9 cellular contexts compared by ENCODE assay signal in genomic region chr11:65468874-65469333, GRCh38. TPM values are rescaled to one million over a fixed set of nuclear protein-coding genes. Genes with fewer than 3 reads are reported as not detected.
A peak's percentile ranks its signal among the peaks of the same experiment; 100 is the strongest.
DNase-seq lines count a peak whose midpoint lies in the region; ATAC-seq, FAIRE-seq and TF ChIP-seq lines count a peak whose summit lies in the region.
"Had no signal": no experiment of that assay in that cellular context is flagged by ENCODE, and none has a peak within 500 bp of the region (broad histone marks: within the 10 kb centered on the region; RNA-seq: fewer than 3 reads in every experiment).

No MANE protein-coding gene starts in this region.

- no peak overlapping the region; the same call in 1 of the 2 replicates for H3K9ac ChIP-seq in PC-3 (ENCODE audit: low read length)

- BruUV-seq in PC-3 (replicated peaks; lab: Mats Ljungman, UMichigan): no TSS peak

- TF ChIP-seq CTCF in D721Med (IDR thresholded peaks at IDR 0.05; ENCODE audit: insufficient read depth, missing control alignments): peak; percentile 28
- peak; percentile 97 for TF ChIP-seq CTCF in PC-3 (conservative IDR thresholded peaks at IDR 0.05; ENCODE audit: low read depth, low read length)
- TF ChIP-seq CTCF in ascending aorta (IDR thresholded peaks at IDR 0.05): peak; percentile 10 to 50 (median 27)
- TF ChIP-seq CTCF in kidney epithelial cell (IDR thresholded peaks at IDR 0.05; ENCODE audit: insufficient read depth, low read length, poor library complexity, severe bottlenecking): peak; percentile 72
- peak; percentile 33 to 92 (median 80) for TF ChIP-seq CTCF in thyroid gland (IDR thresholded peaks at IDR 0.05)

- peaks cover 8% of the 10 kb centered on the region for H3F3A ChIP-seq in PC-3 (ENCODE audit: low read length, unreplicated experiment)

- 7 to 9% methylated on average over 3 of the region's 3 CpGs for WGBS in thyroid gland, 2 donors

- POLR2A ChIA-PET in PC-3 (lab: Charles Lee; ENCODE audit: unreplicated experiment): interaction anchor here (0.5 to 0.9 kb wide), 4 partner anchors 11 to 45 kb away, joined by 3 to 6 read pairs (median 3); no protein-coding TSS in a partner anchor

- H3K9me3 ChIP-seq in PC-3 (ENCODE audit: low read length) (no peaks in the 10 kb centered on the region), ascending aorta (no peaks in the 10 kb centered on the region), thyroid gland (no peaks in the 10 kb centered on the region)
- H3K9me3 ChIP-seq: SJCRH30 had no signal

- no peaks in the 10 kb centered on the region for H3K27me3 ChIP-seq in PC-3 (ENCODE audit: low read length)
- H3K27me3 ChIP-seq in ascending aorta: no peaks in the 10 kb centered on the region
- no peaks in the 10 kb centered on the region for H3K27me3 ChIP-seq in kidney epithelial cell (ENCODE audit: control insufficient read depth, insufficient read depth, low read length)
- no peaks in the 10 kb centered on the region for H3K27me3 ChIP-seq in thyroid gland
- H3K27me3 ChIP-seq: SJCRH30 had no signal

- no peak for DNase-seq in D721Med (ENCODE audit: insufficient read length, low spot score)
- DNase-seq in PC-3: peak; percentile 96
- DNase-seq in ascending aorta (ENCODE audit: low spot score in 2 of 2): peak in 1 of 2 donors; percentile 76
- no peak for DNase-seq in kidney epithelial cell (ENCODE audit: low read depth)
- DNase-seq in thyroid gland: peak; percentile 88 to 91
- DNase-seq in frontal cortex (ENCODE audit: low spot score in 2 of 2): no peak

- CTCF ChIA-PET in PC-3 (lab: Charles Lee): interaction anchor here (0.6 to 1.3 kb wide), 2 partner anchors 49 to 53 kb away, joined by 3 to 9 read pairs; no protein-coding TSS in a partner anchor

- no peak overlapping the region for H2AFZ ChIP-seq in PC-3 (ENCODE audit: low read length)

- ATAC-seq in HG02642 (IDR thresholded peaks at IDR 0.05; ENCODE audit: poor library complexity, unreplicated experiment) (peak; percentile 35), PC-3 (peak; percentile 39), GM19324 (IDR thresholded peaks at IDR 0.05; ENCODE audit: low FRiP score, unreplicated experiment) (no peak)

- H3K9me2 ChIP-seq in PC-3 (replicated peaks; ENCODE audit: low read length): no peaks in the 10 kb centered on the region

- no peak for TF ChIP-seq POLR2A in thyroid gland (IDR thresholded peaks at IDR 0.05)

- intact Hi-C loops in PC-3 (cut with micrococcal nuclease) (no loop called here), ascending aorta (cut with DNase I) (no loop called here), thyroid gland (cut with DNase I) (loop anchor here (5.0 to 10.0 kb wide), 2 partner anchors 43 to 104 kb away; no protein-coding TSS in a partner anchor)

- H3K36me3 ChIP-seq in PC-3 (ENCODE audit: low read depth, low read length) (no peaks in the 10 kb centered on the region), ascending aorta (no peaks in the 10 kb centered on the region), kidney epithelial cell (ENCODE audit: control insufficient read depth, insufficient read depth, low read length) (no peaks in the 10 kb centered on the region), thyroid gland (no peaks in the 10 kb centered on the region)
- H3K36me3 ChIP-seq: SJCRH30 had no signal

- no peak for FAIRE-seq in D721Med (lab: Jason Lieb, UNC)
- FAIRE-seq in frontal cortex (lab: Jason Lieb, UNC): no peak

- H3K4me3 ChIP-seq in PC-3 (ENCODE audit: low read length) (no peak overlapping the region), ascending aorta (no peak overlapping the region), kidney epithelial cell (ENCODE audit: low read depth, low read length) (no peak overlapping the region), thyroid gland (replicated peaks in 1 of 3) (no peak overlapping the region)
- H3K4me3 ChIP-seq: SJCRH30 had no signal

- no peaks in the 10 kb centered on the region for H4K20me1 ChIP-seq in PC-3 (ENCODE audit: low read length)

- H3K79me2 ChIP-seq in PC-3 (ENCODE audit: low read length): peaks cover 3% of the 10 kb centered on the region; the same call in 1 of the 2 replicates

- H3K27ac ChIP-seq in PC-3 (ENCODE audit: low read length) (no peak overlapping the region), ascending aorta (peak overlapping the region; percentile 12 to 18), thyroid gland (peak overlapping the region; percentile 13 to 100 (median 53))
- H3K27ac ChIP-seq: SJCRH30 had no signal

- H3K4me1 ChIP-seq in PC-3 (ENCODE audit: insufficient read depth, low read length) (peaks cover 33% of the 10 kb centered on the region), ascending aorta (peaks cover 16 to 26% of the 10 kb centered on the region in 2 donors), thyroid gland (peaks cover 25 to 60% of the 10 kb centered on the region in 2 donors)

- no peak overlapping the region for H3K4me2 ChIP-seq in PC-3 (ENCODE audit: low read length)

RNA-seq across cellular contexts. Expression of gene MALAT1, which starts 29.9 kb away (rescaled TPM):
- total RNA-seq in PC-3 (2014; rRNA removed) (1,345 and 2,062 TPM in 2 replicates), ascending aorta (8,553 TPM), kidney epithelial cell (1,605 and 1,895 TPM in 2 replicates), thyroid gland (over 10,000 TPM; 20,994 to 36,233 (median 26,043) TPM), frontal cortex (6,549 TPM)

RNA-seq across cellular contexts. Expression of gene NEAT1, which starts 46.3 kb away (rescaled TPM):
- total RNA-seq in PC-3 (2014; rRNA removed): 47.9 and 96.6 TPM in 2 replicates
- 180 TPM for total RNA-seq in ascending aorta
- total RNA-seq in kidney epithelial cell: 28.7 and 39.8 TPM in 2 replicates
- total RNA-seq in thyroid gland: 1,000 to 10,000 TPM in 1 of 4 donors, 100 to 1,000 TPM in 3; 195 to 1,623 (median 652) TPM
- 1.6 TPM for total RNA-seq in frontal cortex

RNA-seq across cellular contexts. Expression of gene SCYL1, which starts 56.0 kb away (rescaled TPM):
- total RNA-seq in PC-3 (2014; rRNA removed) (201 and 262 TPM in 2 replicates), ascending aorta (220 TPM), kidney epithelial cell (116 and 121 TPM in 2 replicates), thyroid gland (100 to 1,000 TPM in 3 of 4 donors, 10 to 100 TPM in 1; 99.8 to 122 (median 116) TPM), frontal cortex (39.1 TPM)

Comparison
In these comparisons a context has a peak if more than half of its experiments do, and no peak if none do; other contexts are left out.
1. DNase-seq: peak in PC-3 (single experiment) and thyroid gland (2 of 2); none in D721Med (single experiment), kidney epithelial cell (single experiment) and frontal cortex (0 of 2).
2. CTCF ChIP-seq: peak in every context shown above with its lines; median percentile 97 in PC-3; 80 in thyroid gland; 72 in kidney epithelial cell; 28 in D721Med; 27 in ascending aorta.
3. RNA of gene NEAT1, which starts 46.3 kb away (total RNA-seq): 195 to 1,623 TPM in thyroid gland, 180 TPM in ascending aorta (single experiment), 47.9 to 96.6 TPM in PC-3 and 28.7 to 39.8 TPM in kidney epithelial cell; 1.6 TPM in frontal cortex (single experiment); every median in the first group is over 10 times any median in the second.